ENCODE assay signal across 8 cellular contexts in genomic region chrX:20382518-20383291, GRCh38.
DNase-seq lines count a peak whose midpoint lies in the region; ATAC-seq and TF ChIP-seq lines count a peak whose summit lies in the region.

No MANE protein-coding gene starts in this region.

- H3K4me1 ChIP-seq in SK-N-SH (ENCODE audit: control insufficient read depth in 1 of 2, insufficient read depth in 2 of 2, low read depth in 1 of 2, low read length in 1 of 2): peaks cover 0 to 7% of the 10 kb centered on the region in 2 experiments; a peak in 1 of 4 replicates

- TF ChIP-seq CTCF in SK-N-SH (IDR thresholded peaks at IDR 0.05): no peak

- H3K9ac ChIP-seq in SK-N-SH: no peak overlapping the region

- no peak overlapping the region; a peak in 1 of 4 replicates for H3K27ac ChIP-seq in SK-N-SH (ENCODE audit: low read depth in 2 of 2, low read length in 1 of 2)

- TF ChIP-seq EP300 in SK-N-SH (IDR thresholded peaks at IDR 0.05; ENCODE audit: borderline replicate concordance in 1 of 2, low read depth in 1 of 2, low read length in 1 of 2): no peak

- DNase-seq in SK-N-SH: peak; percentile 10
- peak; percentile 5 for DNase-seq in left kidney (ENCODE audit: low read depth, low spot score)
- DNase-seq in NCI-H1048 (lab: John Stamatoyannopoulos, UW): no peak
- no peak for DNase-seq in DMS114 treated with DMSO at 0.1 percent for 48 hours (lab: John Stamatoyannopoulos, UW; ENCODE audit: unreplicated experiment)
- no peak for DNase-seq in NCI-H1930 (lab: John Stamatoyannopoulos, UW)
- no peak for DNase-seq in activated gamma-delta T cell (lab: John Stamatoyannopoulos, UW)

- H3K79me2 ChIP-seq in SK-N-SH (ENCODE audit: insufficient read depth): no peaks in the 10 kb centered on the region

- no peak overlapping the region for H3K4me3 ChIP-seq in SK-N-SH (ENCODE audit: low read depth in 2 of 2, low read length in 1 of 2)

- WGBS in SK-N-SH (ENCODE audit: low lambda C conversion rate): 20% methylated on average over 3 of the region's 3 CpGs

- CTCF ChIA-PET in SK-N-SH (lab: Yijun Ruan, JAX): no interaction called here

- TF ChIP-seq POLR2A in GM18505 (IDR thresholded peaks at IDR 0.05; ENCODE audit: borderline replicate concordance, extremely low read depth, insufficient read depth, insufficient read length): no peak

- H2AFZ ChIP-seq in SK-N-SH (ENCODE audit: low read depth): no peak overlapping the region

- POLR2A ChIA-PET in SK-N-SH (lab: Yijun Ruan, JAX): no interaction called here

- no peaks in the 10 kb centered on the region for H3K9me2 ChIP-seq in SK-N-SH

- no peak overlapping the region for H3K4me2 ChIP-seq in SK-N-SH

- no peaks in the 10 kb centered on the region for H3F3A ChIP-seq in SK-N-SH (replicated peaks; ENCODE audit: insufficient read depth)

- no peak for TF ChIP-seq RAD21 in SK-N-SH (IDR thresholded peaks at IDR 0.05; ENCODE audit: low read length)

- no peaks in the 10 kb centered on the region for H3K36me3 ChIP-seq in SK-N-SH (replicated peaks in 1 of 2; ENCODE audit: control insufficient read depth in 1 of 2, insufficient read depth in 2 of 2, low read length in 1 of 2)

- no peaks in the 10 kb centered on the region for H3K9me3 ChIP-seq in SK-N-SH

- peak; percentile 56 for ATAC-seq in GM18505 (IDR thresholded peaks at IDR 0.05; ENCODE audit: unreplicated experiment)
- ATAC-seq in HG02610 (IDR thresholded peaks at IDR 0.05; ENCODE audit: unreplicated experiment): peak; percentile 69

- no peaks in the 10 kb centered on the region for H3K27me3 ChIP-seq in SK-N-SH (ENCODE audit: insufficient read depth)

- no peaks in the 10 kb centered on the region for H4K20me1 ChIP-seq in SK-N-SH (ENCODE audit: insufficient read depth)

TF ChIP-seq in SK-N-SH, 30 proteins besides CTCF, POLR2A, EP300 and RAD21:
- TF ChIP-seq FOSL2 (IDR thresholded peaks at IDR 0.05; ENCODE audit: borderline replicate concordance, low read depth) (peak; percentile 43; the same call in 1 of the 2 replicates), JUND (IDR thresholded peaks at IDR 0.05) (peak; percentile 10; the same call in 1 of the 2 replicates), NRF1 (IDR thresholded peaks at IDR 0.05; ENCODE audit: low read depth, low read length) (no peak), TCF12 (IDR thresholded peaks at IDR 0.05) (peak; percentile 43; the same call in 1 of the 2 replicates), GATA2 (CRISPR knock-in tag; IDR thresholded peaks at IDR 0.05) (peak; percentile 28; the same call in 1 of the 2 replicates), MXI1 (IDR thresholded peaks at IDR 0.05; ENCODE audit: low read depth, low read length) (no peak)

Comparison
In these comparisons a context has a peak if more than half of its experiments do, and no peak if none do; other contexts are left out.
1. DNase-seq: peak in SK-N-SH (single experiment) and left kidney (single experiment); none in NCI-H1048 (single experiment), DMS114 treated with DMSO at 0.1 percent for 48 hours (single experiment), NCI-H1930 (0 of 2) and activated gamma-delta T cell (single experiment).